ENCODE assay signal across 16 cellular contexts in the genomic region with DNA sequence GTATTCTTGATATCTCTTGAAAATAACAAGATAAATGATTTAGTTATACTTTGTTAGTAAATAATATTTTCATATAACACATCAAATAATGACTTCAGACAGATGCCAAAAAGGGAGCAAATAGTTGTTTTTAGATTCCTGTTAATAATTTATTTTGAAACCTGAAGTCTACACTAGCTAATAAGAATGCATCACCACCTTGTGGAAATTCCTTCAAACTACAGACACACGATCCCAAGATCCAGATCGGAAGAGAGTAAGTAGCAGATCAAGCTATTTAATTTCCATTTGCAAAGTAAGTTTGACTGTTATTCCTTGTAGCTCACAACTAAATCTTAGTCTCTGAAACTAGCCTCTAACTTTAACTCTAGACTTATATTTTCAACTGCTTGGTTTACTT. TPM values are rescaled to one million over a fixed set of nuclear protein-coding genes. Genes with fewer than 3 reads are reported as not detected.
DNase-seq lines count a peak whose midpoint lies in the region; ATAC-seq and TF ChIP-seq lines count a peak whose summit lies in the region.
"Had no signal": no experiment of that assay in that cellular context is flagged by ENCODE, and none has a peak within 500 bp of the region (broad histone marks: within the 10 kb centered on the region; RNA-seq: fewer than 3 reads in every experiment).

No MANE protein-coding gene starts in this region.

- no peak overlapping the region for H3K4me3 Mint-ChIP-seq in natural killer cell

- peaks cover 15 to 18% of the 10 kb centered on the region in 2 donors for H3K9me3 Mint-ChIP-seq in natural killer cell

- intact Hi-C loops in natural killer cell (cut with micrococcal nuclease) = no loop called here
- intact Hi-C loops in dorsolateral prefrontal cortex (cut with DNase I) = no loop called here

- no peak for ATAC-seq in natural killer cell
- ATAC-seq: gastrocnemius medialis had no signal

- H3K36me3 Mint-ChIP-seq in natural killer cell = peaks cover 4% of the 10 kb centered on the region

- H3K4me1 Mint-ChIP-seq in natural killer cell = no peaks in the 10 kb centered on the region

- peak; percentile 20 for DNase-seq in NCI-H82 (lab: John Stamatoyannopoulos, UW)
- DNase-seq in NCI-H82 treated with DMSO at 0.1 percent for 48 hours (lab: John Stamatoyannopoulos, UW; ENCODE audit: unreplicated experiment) = no peak
- DNase-seq in NCI-H69 (lab: John Stamatoyannopoulos, UW) = peak; percentile 65
- peak; percentile 4 for DNase-seq in fibroblast of the aortic adventitia (ENCODE audit: low read depth)
- DNase-seq in retinal pigment epithelial cell (ENCODE audit: low read depth) = no peak
- DNase-seq in natural killer cell = no peak
- DNase-seq in dorsolateral prefrontal cortex = no peak
- no peak for DNase-seq in hepatic stellate cell (ENCODE audit: low spot score)
- DNase-seq: activated CD8-positive, alpha-beta memory T cell treated with anti-CD3 and anti-CD28 coated beads for 24 hours; activated gamma-delta T cell treated with Interleukin-2 at 50 U/mL for 16 hours; effector CD8-positive, alpha-beta T cell; gastrocnemius medialis; kidney glomerular epithelial cell; NCI-H774; testis had no signal

- H3K27me3 ChIP-seq in dorsolateral prefrontal cortex = peaks cover 0 to 17% (median 0%) of the 10 kb centered on the region in 45 donors
- H3K27me3 ChIP-seq: gastrocnemius medialis, testis had no signal

- H3K4me3 ChIP-seq in fibroblast of the aortic adventitia (ENCODE audit: low read depth, low read length) (no peak overlapping the region), retinal pigment epithelial cell (ENCODE audit: low read length) (no peak overlapping the region), dorsolateral prefrontal cortex (no peak overlapping the region)
- H3K4me3 ChIP-seq: gastrocnemius medialis, prostate gland, testis had no signal

- H3K27me3 Mint-ChIP-seq in natural killer cell (ENCODE audit: low read depth in 2 of 2) = no peaks in the 10 kb centered on the region

- no peak overlapping the region for H3K27ac Mint-ChIP-seq in natural killer cell

- H3K27ac ChIP-seq in dorsolateral prefrontal cortex = no peak overlapping the region
- H3K27ac ChIP-seq: gastrocnemius medialis, prostate gland, testis had no signal

- TF ChIP-seq CTCF in fibroblast of the aortic adventitia (IDR thresholded peaks at IDR 0.05; ENCODE audit: insufficient read depth, low read length) (peak; percentile 3), retinal pigment epithelial cell (conservative IDR thresholded peaks at IDR 0.05; ENCODE audit: low read depth, low read length) (peak; percentile 35), natural killer cell (IDR thresholded peaks at IDR 0.05) (no peak), dorsolateral prefrontal cortex (IDR thresholded peaks at IDR 0.05 in 54 of 56, conservative IDR thresholded peaks at IDR 0.05 in 2 of 56; ENCODE audit: low read depth in 1 of 56, partially characterized antibody in 56 of 56) (no peak)

RNA-seq across cellular contexts. Expression of a gene that starts 35.5 kb away (rescaled TPM):
- total RNA-seq in fibroblast of the aortic adventitia (ENCODE audit: low replicate concordance) (0.18 and 2.6 TPM in 2 replicates), natural killer cell (not detected), dorsolateral prefrontal cortex (not detected)
- total RNA-seq: gastrocnemius medialis had no signal

Comparison
In these comparisons a context has a peak if more than half of its experiments do, and no peak if none do; other contexts are left out.
1. DNase-seq: peak in NCI-H82 (single experiment), NCI-H69 (single experiment) and fibroblast of the aortic adventitia (single experiment); none in NCI-H82 treated with DMSO at 0.1 percent for 48 hours (single experiment), retinal pigment epithelial cell (single experiment), natural killer cell (single experiment), dorsolateral prefrontal cortex (0 of 10) and hepatic stellate cell (single experiment).
2. CTCF ChIP-seq: peak in fibroblast of the aortic adventitia (single experiment) and retinal pigment epithelial cell (single experiment); none in natural killer cell (single experiment) and dorsolateral prefrontal cortex (0 of 56).